Comparison of ENCODE assay signal across 15 cellular contexts in the genomic region with DNA sequence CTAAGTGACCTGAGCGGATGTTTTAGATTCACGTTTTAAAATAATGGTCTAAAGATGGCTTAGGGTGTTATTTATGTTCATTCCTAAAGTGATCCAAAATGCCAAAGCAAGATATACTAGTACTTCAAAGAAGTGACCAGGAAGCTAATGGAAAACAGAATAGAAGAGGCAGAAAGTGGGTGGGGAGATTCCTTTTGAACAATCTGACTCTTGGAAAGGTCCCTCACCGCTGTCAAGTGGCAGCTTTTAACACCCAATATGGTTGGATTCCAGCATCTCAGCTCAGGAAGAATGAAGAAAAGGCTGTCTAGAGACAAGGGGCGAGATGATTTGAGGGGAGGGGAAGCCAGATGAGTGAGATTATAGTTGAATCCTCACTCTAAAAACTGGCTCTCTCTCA.
A peak's percentile ranks its signal among the peaks of the same experiment; 100 is the strongest.
DNase-seq lines count a peak whose midpoint lies in the region; ATAC-seq, FAIRE-seq and TF ChIP-seq lines count a peak whose summit lies in the region.
"Had no signal": no experiment of that assay in that cellular context is flagged by ENCODE, and none has a peak within 500 bp of the region (broad histone marks: within the 10 kb centered on the region; RNA-seq: fewer than 3 reads in every experiment).

No MANE protein-coding gene starts in this region.

- DNase-seq in H54 (ENCODE audit: insufficient read length, low spot score), result no peak
- peak; percentile 20 to 29 for DNase-seq in cardiac fibroblast (ENCODE audit: low read depth in 2 of 2)
- no peak for DNase-seq in lung (ENCODE audit: low spot score)
- no peak for DNase-seq in stomach
- no peak for DNase-seq in middle frontal gyrus (ENCODE audit: extremely low spot score, low spot score)
- no peak for DNase-seq in activated T-cell treated with anti-CD3 and anti-CD28 coated beads, Interleukin-2, amount 50 U/mL, for 4 hours
- DNase-seq in glutamatergic neuron, result no peak
- DNase-seq: activated T-cell treated with anti-CD3 and anti-CD28 coated beads for 4 hours; effector memory CD4-positive, alpha-beta T cell; NCI-H345; stimulated activated CD4-positive, alpha-beta T cell treated with anti-CD3 and anti-CD28 coated beads, Interleukin-15, amount 100 ng/mL, for 24 hours had no signal

- no peak overlapping the region for H3K27ac Mint-ChIP-seq in glutamatergic neuron (ENCODE audit: unreplicated experiment)

- peak; percentile 77 for FAIRE-seq in H54 (lab: Jason Lieb, UNC)
- FAIRE-seq: GM12892, K562 had no signal

- no peaks in the 10 kb centered on the region for H3K27me3 Mint-ChIP-seq in activated T-cell treated with anti-CD3 and anti-CD28 coated beads, Interleukin-2, amount 50 U/mL, for 4 hours (ENCODE audit: low read depth)
- no peaks in the 10 kb centered on the region for H3K27me3 Mint-ChIP-seq in glutamatergic neuron (ENCODE audit: unreplicated experiment)

- no peak for ATAC-seq in lung (ENCODE audit: insufficient read depth, low FRiP score)
- ATAC-seq in activated T-cell treated with anti-CD3 and anti-CD28 coated beads, Interleukin-2, amount 50 U/mL, for 4 hours, result no peak
- ATAC-seq in GM18498 (IDR thresholded peaks at IDR 0.05; ENCODE audit: unreplicated experiment), result no peak

- no peak overlapping the region for H3K4me3 ChIP-seq in cardiac fibroblast (replicated peaks in 1 of 2; ENCODE audit: low read depth in 2 of 2, low read length in 2 of 2)
- H3K4me3 ChIP-seq in lung, result no peak overlapping the region
- no peak overlapping the region for H3K4me3 ChIP-seq in stomach
- H3K4me3 ChIP-seq: K562 had no signal

- no peak overlapping the region for H3K4me3 Mint-ChIP-seq in activated T-cell treated with anti-CD3 and anti-CD28 coated beads, Interleukin-2, amount 50 U/mL, for 4 hours
- no peak overlapping the region for H3K4me3 Mint-ChIP-seq in glutamatergic neuron (ENCODE audit: unreplicated experiment)

- WGBS in lung, 2 donors, result 67 to 87% methylated on average over 4 of the region's 4 CpGs
- WGBS in stomach, 5 donors, result 74 to 88% (median 82%) methylated on average over 4 of the region's 4 CpGs

- H3K27ac ChIP-seq in lung (ENCODE audit: low read depth in 1 of 2, low read length in 1 of 2) (peak overlapping the region; percentile 2 to 80), stomach (peak overlapping the region in 4 of 5 donors; percentile 14 to 71 (median 58))
- H3K27ac ChIP-seq: neutrophil had no signal

- TF ChIP-seq CTCF in cardiac fibroblast (IDR thresholded peaks at IDR 0.05; ENCODE audit: low read depth, low read length) (no peak), lung (IDR thresholded peaks at IDR 0.05; ENCODE audit: control extremely low read depth, extremely low read depth) (no peak), stomach (IDR thresholded peaks at IDR 0.05) (no peak), glutamatergic neuron (IDR thresholded peaks at IDR 0.05; ENCODE audit: partially characterized antibody, unreplicated experiment) (no peak)

- peaks cover 0 to 30% of the 10 kb centered on the region in 2 donors for H3K4me1 ChIP-seq in lung (ENCODE audit: control insufficient read depth in 2 of 2, insufficient read depth in 2 of 2, low read length in 2 of 2)
- peaks cover 0 to 19% (median 14%) of the 10 kb centered on the region in 4 donors for H3K4me1 ChIP-seq in stomach

- H3K4me1 Mint-ChIP-seq in activated T-cell treated with anti-CD3 and anti-CD28 coated beads, Interleukin-2, amount 50 U/mL, for 4 hours (ENCODE audit: low read depth), result no peaks in the 10 kb centered on the region
- no peaks in the 10 kb centered on the region for H3K4me1 Mint-ChIP-seq in glutamatergic neuron (ENCODE audit: low read depth, unreplicated experiment)

- H3K36me3 Mint-ChIP-seq in activated T-cell treated with anti-CD3 and anti-CD28 coated beads, Interleukin-2, amount 50 U/mL, for 4 hours (ENCODE audit: insufficient read depth), result peaks cover 24% of the 10 kb centered on the region
- peaks cover 4% of the 10 kb centered on the region for H3K36me3 Mint-ChIP-seq in glutamatergic neuron (ENCODE audit: unreplicated experiment)

- H3K27me3 ChIP-seq in lung (ENCODE audit: control insufficient read depth, insufficient read depth), result no peaks in the 10 kb centered on the region
- H3K27me3 ChIP-seq in stomach, result no peaks in the 10 kb centered on the region
- H3K27me3 ChIP-seq: neutrophil had no signal

- H3K36me3 ChIP-seq in lung (ENCODE audit: control insufficient read depth in 2 of 2, insufficient read depth in 2 of 2, low read length in 2 of 2) (peaks cover 0 to 6% of the 10 kb centered on the region in 2 donors), stomach (peaks cover 0 to 25% (median 14%) of the 10 kb centered on the region in 4 donors)

- no peaks in the 10 kb centered on the region for H3K9me3 Mint-ChIP-seq in activated T-cell treated with anti-CD3 and anti-CD28 coated beads, Interleukin-2, amount 50 U/mL, for 4 hours
- peaks cover 2% of the 10 kb centered on the region for H3K9me3 Mint-ChIP-seq in glutamatergic neuron (ENCODE audit: unreplicated experiment)

- no peaks in the 10 kb centered on the region for H3K9me3 ChIP-seq in lung (ENCODE audit: control insufficient read depth in 2 of 2, insufficient read depth in 1 of 2, low read length in 1 of 2)
- H3K9me3 ChIP-seq in stomach, result no peaks in the 10 kb centered on the region
- H3K9me3 ChIP-seq: neutrophil had no signal

- no peak for TF ChIP-seq POLR2A in H54 (IDR thresholded peaks at IDR 0.05; ENCODE audit: low read depth, low read length)
- no peak for TF ChIP-seq POLR2A in stomach (IDR thresholded peaks at IDR 0.05)

- TF ChIP-seq EP300 in stomach (IDR thresholded peaks at IDR 0.05), result no peak

- intact Hi-C loops in stomach (cut with DNase I; ENCODE audit: low total_unique reads), result no loop called here

Comparison
In these comparisons a context has a peak if more than half of its experiments do, and no peak if none do; other contexts are left out.
1. DNase-seq: peak in cardiac fibroblast (2 of 2); none in H54 (single experiment), lung (single experiment), stomach (single experiment), middle frontal gyrus (single experiment), activated T-cell treated with anti-CD3 and anti-CD28 coated beads, Interleukin-2, amount 50 U/mL, for 4 hours (single experiment) and glutamatergic neuron (single experiment).